Comparison of ENCODE assay signal across 8 cellular contexts in genomic region chr9:21030389-21031035, GRCh38. TPM values are rescaled to one million over a fixed set of nuclear protein-coding genes. Genes with fewer than 3 reads are reported as not detected.
A peak's percentile ranks its signal among the peaks of the same experiment; 100 is the strongest.
DNase-seq lines count a peak whose midpoint lies in the region; ATAC-seq, FAIRE-seq and TF ChIP-seq lines count a peak whose summit lies in the region.

No MANE protein-coding gene starts in this region.

- H3K36me3 ChIP-seq in neutrophil: peaks cover 25% of the 10 kb centered on the region

- ATAC-seq in GM18517 (IDR thresholded peaks at IDR 0.05; ENCODE audit: unreplicated experiment): peak; percentile 87
- peak; percentile 59 for ATAC-seq in HG02970 (IDR thresholded peaks at IDR 0.05; ENCODE audit: low FRiP score, unreplicated experiment)

- FAIRE-seq in HTR-8/SVneo (lab: Jason Lieb, UNC) (no peak), urothelium cell line (lab: Jason Lieb, UNC) (no peak)

- peak overlapping the region; percentile 49 for H3K4me3 ChIP-seq in AG09309 (ENCODE audit: control insufficient read depth, low read depth, low read length)
- H3K4me3 ChIP-seq in epithelial cell of proximal tubule (ENCODE audit: low read depth, low read length): peak overlapping the region; percentile 53
- peak overlapping the region; percentile 65 to 83 for H3K4me3 ChIP-seq in neutrophil (ENCODE audit: low read depth in 1 of 2, low read length in 1 of 2)

- H3K9me3 ChIP-seq in neutrophil: no peaks in the 10 kb centered on the region

- DNase-seq in AG09309 (ENCODE audit: low read depth) (peak; percentile 41), RKO (ENCODE audit: low spot score) (peak; percentile 5), epithelial cell of proximal tubule (ENCODE audit: low read depth) (no peak), HTR-8/SVneo (ENCODE audit: insufficient read length, low spot score) (no peak), urothelium cell line (ENCODE audit: low spot score) (no peak)

- H3K27ac ChIP-seq in neutrophil: peak overlapping the region; percentile 94

- H3K4me1 ChIP-seq in neutrophil (ENCODE audit: control insufficient read depth in 1 of 2, insufficient read depth in 1 of 2, low read depth in 1 of 2, low read length in 1 of 2): peaks cover 42 to 46% of the 10 kb centered on the region in 2 experiments

- H3K27me3 ChIP-seq in neutrophil: no peaks in the 10 kb centered on the region

- no peak for TF ChIP-seq CTCF in AG09309 (IDR thresholded peaks at IDR 0.05; ENCODE audit: control insufficient read depth, insufficient read depth, low read depth, low read length, missing control alignments)
- TF ChIP-seq CTCF in epithelial cell of proximal tubule (conservative IDR thresholded peaks at IDR 0.05; ENCODE audit: low read depth, low read length): no peak
- TF ChIP-seq CTCF in neutrophil (IDR thresholded peaks at IDR 0.05): no peak

RNA-seq across cellular contexts. Expression of gene HACD4, which starts 0.9 kb away (rescaled TPM):
- total RNA-seq in epithelial cell of proximal tubule: 2.0 and 3.5 TPM in 2 replicates

RNA-seq across cellular contexts. Expression of gene IFNB1, which starts 47.2 kb away (rescaled TPM):
- not detected in 2 replicates for total RNA-seq in epithelial cell of proximal tubule

Comparison
In these comparisons a context has a peak if more than half of its experiments do, and no peak if none do; other contexts are left out.
1. DNase-seq: peak in AG09309 (single experiment) and RKO (single experiment); none in epithelial cell of proximal tubule (single experiment), HTR-8/SVneo (single experiment) and urothelium cell line (single experiment).
2. Peak in every context shown above with its lines, with median percentiles within 50 percentile points of each other: H3K4me3 ChIP-seq.